In the genomic region with DNA sequence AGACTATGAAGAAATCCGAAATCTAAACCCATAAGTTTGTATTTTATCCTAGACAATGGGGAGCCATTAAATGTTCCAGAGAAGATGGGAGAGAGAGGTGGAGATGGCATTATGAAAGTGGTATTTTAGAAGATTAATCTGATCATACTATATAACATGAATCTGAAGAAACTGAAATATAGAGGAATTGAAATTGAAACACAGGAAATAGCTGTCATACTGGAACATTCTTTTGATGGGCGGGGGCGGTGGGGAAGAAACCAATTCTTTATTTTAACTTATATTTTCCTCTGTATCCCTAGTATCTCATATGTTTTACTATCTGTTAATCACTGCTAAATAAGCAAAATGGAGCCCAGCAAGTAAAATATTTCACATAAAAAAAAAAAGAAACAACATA, we compare ENCODE assay signal across 11 cellular contexts. TPM values are rescaled to one million over a fixed set of nuclear protein-coding genes. Genes with fewer than 3 reads are reported as not detected.
DNase-seq lines count a peak whose midpoint lies in the region; ATAC-seq and TF ChIP-seq lines count a peak whose summit lies in the region.
"Had no signal": no experiment of that assay in that cellular context is flagged by ENCODE, and none has a peak within 500 bp of the region (broad histone marks: within the 10 kb centered on the region; RNA-seq: fewer than 3 reads in every experiment).

No MANE protein-coding gene starts in this region.

- H3K9me3 Mint-ChIP-seq in effector memory CD8-positive, alpha-beta T cell, result no peaks in the 10 kb centered on the region

- H3K4me1 Mint-ChIP-seq in T-helper 17 cell, result peaks cover 33% of the 10 kb centered on the region
- H3K4me1 Mint-ChIP-seq in effector memory CD8-positive, alpha-beta T cell (ENCODE audit: low read depth in 2 of 2), result peaks cover 45 to 48% of the 10 kb centered on the region in 2 donors

- H3K27ac ChIP-seq in tibial artery (peak overlapping the region; percentile 14 to 26), vagina (no peak overlapping the region)

- peak; percentile 35 for ATAC-seq in T-helper 17 cell
- ATAC-seq in effector memory CD8-positive, alpha-beta T cell (replicated peaks), result no peak

- H3K9me3 ChIP-seq in T-helper 17 cell (ENCODE audit: control insufficient read depth, low read length, poor library complexity, severe bottlenecking) (no peaks in the 10 kb centered on the region), tibial artery (no peaks in the 10 kb centered on the region), vagina (no peaks in the 10 kb centered on the region)

- TF ChIP-seq POLR2A in vagina (IDR thresholded peaks at IDR 0.05), result no peak

- H3K36me3 ChIP-seq in tibial artery, result no peaks in the 10 kb centered on the region
- no peaks in the 10 kb centered on the region for H3K36me3 ChIP-seq in vagina

- no peaks in the 10 kb centered on the region for H3K27me3 ChIP-seq in tibial artery
- H3K27me3 ChIP-seq in vagina, result no peaks in the 10 kb centered on the region

- H3K4me3 Mint-ChIP-seq in T-helper 17 cell, result no peak overlapping the region
- H3K4me3 Mint-ChIP-seq in effector memory CD8-positive, alpha-beta T cell, result peak overlapping the region; percentile 6 to 42
- H3K4me3 Mint-ChIP-seq: brain had no signal

- no peak for TF ChIP-seq CTCF in tibial artery (IDR thresholded peaks at IDR 0.05)
- TF ChIP-seq CTCF in vagina (IDR thresholded peaks at IDR 0.05), result no peak

- no peaks in the 10 kb centered on the region for H3K27me3 Mint-ChIP-seq in T-helper 17 cell
- no peaks in the 10 kb centered on the region for H3K27me3 Mint-ChIP-seq in effector memory CD8-positive, alpha-beta T cell
- H3K27me3 Mint-ChIP-seq: brain had no signal

- peaks cover 0 to 30% (median 20%) of the 10 kb centered on the region in 4 donors for H3K4me1 ChIP-seq in tibial artery
- H3K4me1 ChIP-seq in vagina, result peaks cover 16% of the 10 kb centered on the region

- H3K4me3 ChIP-seq in tibial artery, result no peak overlapping the region
- no peak overlapping the region for H3K4me3 ChIP-seq in vagina

- peak overlapping the region; percentile 75 for H3K27ac Mint-ChIP-seq in T-helper 17 cell
- H3K27ac Mint-ChIP-seq in effector memory CD8-positive, alpha-beta T cell, result peak overlapping the region; percentile 39 to 75

- intact Hi-C loops in tibial artery (cut with DNase I; ENCODE audit: low total_unique reads) (no loop called here), head of caudate nucleus (cut with DNase I) (no loop called here), vagina (cut with DNase I) (no loop called here)

- peak; percentile 72 for DNase-seq in activated effector memory CD4-positive, alpha-beta T cell treated with anti-CD3 and anti-CD28 coated beads, Interleukin-2, amount 50 U/mL, for 16 hours
- no peak for DNase-seq in activated effector memory CD4-positive, alpha-beta T cell treated with Interleukin-2 at 50 U/mL for 16 hours
- DNase-seq in T-helper 17 cell, result no peak
- DNase-seq in effector memory CD8-positive, alpha-beta T cell, result no peak
- peak in 1 of 2 donors; percentile 27 for DNase-seq in tibial artery
- no peak for DNase-seq in head of caudate nucleus
- DNase-seq in vagina (ENCODE audit: extremely low spot score in 2 of 2), result no peak
- DNase-seq in hypothalamus (lab: John Stamatoyannopoulos, UW), result no peak
- DNase-seq: NCI-H446, trophoblast cell had no signal

- H3K36me3 Mint-ChIP-seq in T-helper 17 cell (ENCODE audit: low read depth), result no peaks in the 10 kb centered on the region
- H3K36me3 Mint-ChIP-seq in effector memory CD8-positive, alpha-beta T cell (ENCODE audit: insufficient read depth), result peaks cover 13% of the 10 kb centered on the region
- H3K36me3 Mint-ChIP-seq: brain had no signal

RNA-seq across cellular contexts. Expression of a gene that starts 27.0 kb away (rescaled TPM):
- total RNA-seq in T-helper 17 cell (100 to 1,000 TPM; 116 to 117 TPM), vagina (111 TPM)
